In genomic region chr10:86411281-86411841, GRCh38 we compare ENCODE assay signal across 8 cellular contexts. TPM values are rescaled to one million over a fixed set of nuclear protein-coding genes. Genes with fewer than 3 reads are reported as not detected.
DNase-seq lines count a peak whose midpoint lies in the region; ATAC-seq and TF ChIP-seq lines count a peak whose summit lies in the region.

No MANE protein-coding gene starts in this region.

- H3K4me3 ChIP-seq in Karpas-422 (ENCODE audit: low read length) (no peak overlapping the region), ascending aorta (peak overlapping the region in 1 of 2 donors; percentile 2), lower leg skin (ENCODE audit: low read depth, poor library complexity, severe bottlenecking) (no peak overlapping the region)

- TF ChIP-seq CTCF in ascending aorta (IDR thresholded peaks at IDR 0.05) (no peak), lower leg skin (IDR thresholded peaks at IDR 0.05) (no peak)

- no peaks in the 10 kb centered on the region; the same call in 1 of the 2 replicates for H3K36me3 ChIP-seq in Karpas-422 (ENCODE audit: insufficient read depth, low read length)
- H3K36me3 ChIP-seq in ascending aorta: no peaks in the 10 kb centered on the region

- no peaks in the 10 kb centered on the region for H3K9me2 ChIP-seq in Karpas-422 (replicated peaks; ENCODE audit: insufficient read depth, low read length)

- DNase-seq in Daoy (ENCODE audit: low read depth) (peak; percentile 41), Karpas-422 (peak; percentile 74), ascending aorta (ENCODE audit: low spot score in 2 of 2) (no peak), medulla oblongata (ENCODE audit: extremely low spot score) (peak; percentile 70), lower leg skin (ENCODE audit: low spot score in 2 of 2) (no peak), NCI-H82 treated with DMSO at 0.1 percent for 48 hours (lab: John Stamatoyannopoulos, UW; ENCODE audit: unreplicated experiment) (no peak)
- DNase-seq in effector CD4-positive, alpha-beta T cell: no peak

- 15 to 24% methylated on average over 7 of the region's 7 CpGs for WGBS in lower leg skin, 2 donors

- H3K27me3 ChIP-seq in Karpas-422 (ENCODE audit: low read length): no peaks in the 10 kb centered on the region
- no peaks in the 10 kb centered on the region for H3K27me3 ChIP-seq in ascending aorta

- H3K27ac ChIP-seq in Karpas-422 (ENCODE audit: low read length) (peak overlapping the region; percentile 99), ascending aorta (peak overlapping the region; percentile 79)

- H3K4me1 ChIP-seq in Karpas-422 (ENCODE audit: low read length) (peaks cover 42% of the 10 kb centered on the region), ascending aorta (peaks cover 7 to 27% of the 10 kb centered on the region in 2 donors)

- H3K9me3 ChIP-seq in Karpas-422 (ENCODE audit: low read length) (peaks cover 4% of the 10 kb centered on the region; the same call in 1 of the 2 replicates), ascending aorta (peaks cover 0 to 4% of the 10 kb centered on the region in 2 donors)

- ATAC-seq in GM21390 (IDR thresholded peaks at IDR 0.05; ENCODE audit: unreplicated experiment): peak; percentile 48

- H3K4me2 ChIP-seq in Karpas-422 (ENCODE audit: low read depth, low read length, poor library complexity, severe bottlenecking): peak overlapping the region; percentile 51

- TF ChIP-seq POLR2A in lower leg skin (IDR thresholded peaks at IDR 0.05): no peak

- no peak overlapping the region for H2AFZ ChIP-seq in Karpas-422 (ENCODE audit: low read length)

- H3K9ac ChIP-seq in Karpas-422 (ENCODE audit: low read length): peak overlapping the region; percentile 41

- no peaks in the 10 kb centered on the region for H3K79me2 ChIP-seq in Karpas-422 (ENCODE audit: low read length)

- no peaks in the 10 kb centered on the region for H4K20me1 ChIP-seq in Karpas-422 (ENCODE audit: insufficient read depth, low read depth, low read length)

- intact Hi-C loops in ascending aorta (cut with DNase I) (loop anchor here (5.0 kb wide), 1 partner anchor 226 kb away; no protein-coding TSS in a partner anchor), lower leg skin (cut with DNase I; ENCODE audit: low total_unique reads) (no loop called here)

RNA-seq across cellular contexts. Expression of gene GRID1, which starts 44.8 kb away (rescaled TPM):
- total RNA-seq in Daoy (2014; rRNA removed; shearing (Covaris generic)): not detected in 2 replicates
- total RNA-seq in Karpas-422 (2014; rRNA removed; shearing (Covaris generic); ENCODE audit: low replicate concordance): 0.07 and 0.18 TPM in 2 replicates
- total RNA-seq in ascending aorta: 1.4 TPM
- 1 to 10 TPM; 1.4 to 4.9 (median 2.0) TPM for total RNA-seq in lower leg skin

Comparison
In these comparisons a context has a peak if more than half of its experiments do, and no peak if none do; other contexts are left out.
1. DNase-seq: peak in Daoy (single experiment), Karpas-422 (single experiment) and medulla oblongata (single experiment); none in ascending aorta (0 of 2), lower leg skin (0 of 2), NCI-H82 treated with DMSO at 0.1 percent for 48 hours (single experiment) and effector CD4-positive, alpha-beta T cell (single experiment).